In the genomic region with DNA sequence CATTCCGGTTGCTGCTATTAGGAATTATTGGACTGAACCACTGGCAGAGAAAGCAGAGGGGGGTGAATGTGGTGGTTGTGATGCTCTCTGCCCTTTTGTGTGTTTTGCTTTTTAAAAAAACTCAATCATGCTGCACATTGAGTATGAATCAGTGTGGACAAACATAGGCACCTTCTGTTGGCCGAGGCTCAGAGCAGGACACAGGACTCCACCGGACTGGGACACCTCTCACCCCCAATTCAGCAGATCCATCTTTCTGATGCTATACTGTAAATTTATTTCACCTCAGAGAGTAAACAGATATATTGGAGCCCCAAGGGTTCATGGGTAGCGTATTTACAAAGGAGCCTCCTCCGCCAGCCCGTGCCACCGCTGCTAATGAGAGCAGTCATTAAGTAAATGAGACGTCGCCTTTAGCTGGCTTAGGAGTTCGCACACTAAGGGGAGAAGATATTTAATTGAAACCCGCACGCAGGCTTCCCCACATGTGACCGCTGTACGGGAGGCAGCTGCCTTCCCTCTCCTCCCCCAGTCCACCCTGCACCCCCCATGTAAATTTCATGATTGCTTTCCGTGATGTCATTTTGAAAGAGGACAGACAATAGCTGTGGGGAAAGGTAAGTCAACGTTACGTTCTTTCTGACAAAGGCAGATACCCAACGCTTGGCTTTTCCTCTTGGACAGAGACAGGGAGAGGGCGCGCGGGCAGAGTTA, we compare ENCODE assay signal across 13 cellular contexts. TPM values are rescaled to one million over a fixed set of nuclear protein-coding genes. Genes with fewer than 3 reads are reported as not detected.
DNase-seq lines count a peak whose midpoint lies in the region; ATAC-seq and TF ChIP-seq lines count a peak whose summit lies in the region.
"Had no signal": no experiment of that assay in that cellular context is flagged by ENCODE, and none has a peak within 500 bp of the region (broad histone marks: within the 10 kb centered on the region; RNA-seq: fewer than 3 reads in every experiment).

A gene (plus strand): TSS at position 330 of the 714 bp plus-strand sequence. CDS start 34,410 bp downstream, outside the sequence.

- peaks cover 30% of the 10 kb centered on the region for H3K27me3 Mint-ChIP-seq in GM23338 (ENCODE audit: insufficient read depth, low read depth, poor library complexity)

- H3K79me2 ChIP-seq in GM23338 (replicated peaks; ENCODE audit: insufficient read depth) = no peaks in the 10 kb centered on the region

- intact Hi-C loops in head of caudate nucleus (cut with DNase I) = no loop called here

- no peaks in the 10 kb centered on the region; the same call in 2 of the 3 replicates for H3K36me3 Mint-ChIP-seq in GM23338 (ENCODE audit: low read depth)

- H3K9me3 Mint-ChIP-seq in GM23338 = no peaks in the 10 kb centered on the region
- H3K9me3 Mint-ChIP-seq: CD4-positive, alpha-beta T cell had no signal

- no peaks in the 10 kb centered on the region for H3F3A ChIP-seq in GM23338 (replicated peaks; ENCODE audit: low read depth)

- ATAC-seq in HG03457 (IDR thresholded peaks at IDR 0.05; ENCODE audit: unreplicated experiment) (no peak), GM23338 (no peak)

- H3K27me3 ChIP-seq in GM23338 (ENCODE audit: insufficient read depth) = peaks cover 22% of the 10 kb centered on the region

- peak; percentile 98 for DNase-seq in DMS79 treated with DMSO at 0.1 percent for 48 hours (lab: John Stamatoyannopoulos, UW)
- DNase-seq in NCI-H2029 (lab: John Stamatoyannopoulos, UW) = peak; percentile 97
- DNase-seq in NCI-H774 (lab: John Stamatoyannopoulos, UW) = peak; percentile 90
- DNase-seq in head of caudate nucleus = peak in 27 of 42 donors; percentile 24 to 70 (median 45)
- DNase-seq in NOMO-1 (lab: John Stamatoyannopoulos, UW; ENCODE audit: unreplicated experiment in 2 of 2) = no peak
- DNase-seq in GM23338 (ENCODE audit: low spot score) = no peak
- DNase-seq in islet precursor cell = no peak
- DNase-seq: CD4-positive, alpha-beta T cell; stimulated activated CD4-positive, alpha-beta T cell treated with anti-CD3 and anti-CD28 coated beads, Interleukin-4, amount 100 ng/mL, for 4 hours; SW 1271 had no signal

- H3K4me3 Mint-ChIP-seq in GM23338 = no peak within 1 kb of the TSS
- H3K4me3 Mint-ChIP-seq: CD4-positive, alpha-beta T cell had no signal

- H2AFZ ChIP-seq in GM23338 = no peak within 1 kb of the TSS

- H3K27ac ChIP-seq in GM23338 (ENCODE audit: low read depth) = no peak within 1 kb of the TSS

- no peaks in the 10 kb centered on the region for H3K9me2 ChIP-seq in GM23338 (ENCODE audit: insufficient read depth)

- no peaks in the 10 kb centered on the region for H3K36me3 ChIP-seq in GM23338 (ENCODE audit: insufficient read depth)

- H3K4me3 ChIP-seq in GM23338 = no peak within 1 kb of the TSS

- H4K20me1 ChIP-seq in GM23338 (replicated peaks; ENCODE audit: insufficient read depth) = no peaks in the 10 kb centered on the region; the same call in 1 of the 2 replicates

- no peak for TF ChIP-seq CTCF in GM23338 (conservative IDR thresholded peaks at IDR 0.05; ENCODE audit: low read depth in 2 of 2)

- H3K27ac Mint-ChIP-seq in GM23338 = no peak within 1 kb of the TSS
- H3K27ac Mint-ChIP-seq: CD4-positive, alpha-beta T cell had no signal

- H3K4me1 ChIP-seq in GM23338 (ENCODE audit: insufficient read depth) = peaks cover 50% of the 10 kb centered on the region

- no peak within 1 kb of the TSS; the same call in none of the 2 replicates for H3K4me2 ChIP-seq in GM23338

- H3K4me1 Mint-ChIP-seq in GM23338 = peaks cover 67% of the 10 kb centered on the region

TF ChIP-seq in GM23338, 12 proteins besides CTCF, POLR2A, EP300 and RAD21 (continues in another document):
- TF ChIP-seq, protein P1, sequence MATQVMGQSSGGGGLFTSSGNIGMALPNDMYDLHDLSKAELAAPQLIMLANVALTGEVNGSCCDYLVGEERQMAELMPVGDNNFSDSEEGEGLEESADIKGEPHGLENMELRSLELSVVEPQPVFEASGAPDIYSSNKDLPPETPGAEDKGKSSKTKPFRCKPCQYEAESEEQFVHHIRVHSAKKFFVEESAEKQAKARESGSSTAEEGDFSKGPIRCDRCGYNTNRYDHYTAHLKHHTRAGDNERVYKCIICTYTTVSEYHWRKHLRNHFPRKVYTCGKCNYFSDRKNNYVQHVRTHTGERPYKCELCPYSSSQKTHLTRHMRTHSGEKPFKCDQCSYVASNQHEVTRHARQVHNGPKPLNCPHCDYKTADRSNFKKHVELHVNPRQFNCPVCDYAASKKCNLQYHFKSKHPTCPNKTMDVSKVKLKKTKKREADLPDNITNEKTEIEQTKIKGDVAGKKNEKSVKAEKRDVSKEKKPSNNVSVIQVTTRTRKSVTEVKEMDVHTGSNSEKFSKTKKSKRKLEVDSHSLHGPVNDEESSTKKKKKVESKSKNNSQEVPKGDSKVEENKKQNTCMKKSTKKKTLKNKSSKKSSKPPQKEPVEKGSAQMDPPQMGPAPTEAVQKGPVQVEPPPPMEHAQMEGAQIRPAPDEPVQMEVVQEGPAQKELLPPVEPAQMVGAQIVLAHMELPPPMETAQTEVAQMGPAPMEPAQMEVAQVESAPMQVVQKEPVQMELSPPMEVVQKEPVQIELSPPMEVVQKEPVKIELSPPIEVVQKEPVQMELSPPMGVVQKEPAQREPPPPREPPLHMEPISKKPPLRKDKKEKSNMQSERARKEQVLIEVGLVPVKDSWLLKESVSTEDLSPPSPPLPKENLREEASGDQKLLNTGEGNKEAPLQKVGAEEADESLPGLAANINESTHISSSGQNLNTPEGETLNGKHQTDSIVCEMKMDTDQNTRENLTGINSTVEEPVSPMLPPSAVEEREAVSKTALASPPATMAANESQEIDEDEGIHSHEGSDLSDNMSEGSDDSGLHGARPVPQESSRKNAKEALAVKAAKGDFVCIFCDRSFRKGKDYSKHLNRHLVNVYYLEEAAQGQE (IDR thresholded peaks at IDR 0.05; ENCODE audit: unreplicated experiment) = no peak
- TF ChIP-seq STAT1 (IDR thresholded peaks at IDR 0.05; ENCODE audit: unreplicated experiment) (no peak), EZH2 (IDR thresholded peaks at IDR 0.05; ENCODE audit: low read depth, unreplicated experiment) (no peak), EZH2phosphoT487 (IDR thresholded peaks at IDR 0.05; ENCODE audit: unreplicated experiment) (no peak), CREB1 (CRISPR knock-in tag; IDR thresholded peaks at IDR 0.05; ENCODE audit: low read depth) (no peak), ZNF114 (CRISPR knock-in tag; IDR thresholded peaks at IDR 0.05) (no peak), POLR2AphosphoS5 (IDR thresholded peaks at IDR 0.05; ENCODE audit: low read depth) (no peak), JUNB (IDR thresholded peaks at IDR 0.05; ENCODE audit: unreplicated experiment) (no peak), NANOG (IDR thresholded peaks at IDR 0.05; ENCODE audit: borderline replicate concordance) (no peak)
- TF ChIP-seq, protein P2, sequence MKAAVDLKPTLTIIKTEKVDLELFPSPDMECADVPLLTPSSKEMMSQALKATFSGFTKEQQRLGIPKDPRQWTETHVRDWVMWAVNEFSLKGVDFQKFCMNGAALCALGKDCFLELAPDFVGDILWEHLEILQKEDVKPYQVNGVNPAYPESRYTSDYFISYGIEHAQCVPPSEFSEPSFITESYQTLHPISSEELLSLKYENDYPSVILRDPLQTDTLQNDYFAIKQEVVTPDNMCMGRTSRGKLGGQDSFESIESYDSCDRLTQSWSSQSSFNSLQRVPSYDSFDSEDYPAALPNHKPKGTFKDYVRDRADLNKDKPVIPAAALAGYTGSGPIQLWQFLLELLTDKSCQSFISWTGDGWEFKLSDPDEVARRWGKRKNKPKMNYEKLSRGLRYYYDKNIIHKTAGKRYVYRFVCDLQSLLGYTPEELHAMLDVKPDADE (IDR thresholded peaks at IDR 0.05) = no peak

RNA-seq across cellular contexts. Expression of the gene that starts here (rescaled TPM):
- total RNA-seq in GM23338 (2014; rRNA removed; shearing (Covaris generic)) = 0.83 and 1.6 TPM in 2 replicates
- polyA plus RNA-seq in GM23338 (2016; fragmentation: Nextera tagmentation; extraction: Ambion mirVana) = 1.1 and 1.6 TPM in 2 replicates
- total RNA-seq: mesenteric fat pad had no signal
- polyA plus RNA-seq: esophagus had no signal

Comparison
In these comparisons a context has a peak if more than half of its experiments do, and no peak if none do; other contexts are left out.
1. DNase-seq: peak in DMS79 treated with DMSO at 0.1 percent for 48 hours (single experiment), NCI-H2029 (single experiment), NCI-H774 (single experiment) and head of caudate nucleus (27 of 42); none in NOMO-1 (0 of 2), GM23338 (single experiment) and islet precursor cell (single experiment).